ENCODE assay signal across 9 cellular contexts in genomic region chr5:87899109-87900100, GRCh38.
DNase-seq lines count a peak whose midpoint lies in the region; ATAC-seq and TF ChIP-seq lines count a peak whose summit lies in the region.
"Had no signal": no experiment of that assay in that cellular context is flagged by ENCODE, and none has a peak within 500 bp of the region (broad histone marks: within the 10 kb centered on the region; RNA-seq: fewer than 3 reads in every experiment).

No MANE protein-coding gene starts in this region.

- peak overlapping the region in 1 of 2 donors; percentile 41 for H3K27ac ChIP-seq in lung (ENCODE audit: low read depth in 1 of 2, low read length in 1 of 2)
- H3K27ac ChIP-seq: SK-N-MC had no signal

- H3K27me3 ChIP-seq in lung (ENCODE audit: control insufficient read depth, insufficient read depth), result no peaks in the 10 kb centered on the region

- 42 to 52% methylated on average over 7 of the region's 7 CpGs for WGBS in lung, 2 donors

- H3K9me3 Mint-ChIP-seq in activated naive CD8-positive, alpha-beta T cell treated with anti-CD3 and anti-CD28 coated beads for 36 hours, result peaks cover 2% of the 10 kb centered on the region
- no peaks in the 10 kb centered on the region for H3K9me3 Mint-ChIP-seq in activated T-helper 2 cell treated with anti-CD3 and anti-CD28 coated beads, Interferon-gamma antibody, Interleukin-2, Interleukin-4, amounts not matched to agents 10 μg/mL and 5 μg/mL and 100 μg/mL, durations not matched to agents 14 hours and 24 hours and 36 hours

- intact Hi-C loops in activated T-helper 2 cell treated with anti-CD3 and anti-CD28 coated beads, Interferon-gamma antibody, Interleukin-2, Interleukin-4, amounts not matched to agents 10 μg/mL and 5 μg/mL and 100 μg/mL, durations not matched to agents 14 hours and 24 hours and 36 hours (cut with micrococcal nuclease), result no loop called here

- H3K36me3 Mint-ChIP-seq in activated naive CD8-positive, alpha-beta T cell treated with anti-CD3 and anti-CD28 coated beads for 36 hours, result no peaks in the 10 kb centered on the region
- H3K36me3 Mint-ChIP-seq in activated T-helper 2 cell treated with anti-CD3 and anti-CD28 coated beads, Interferon-gamma antibody, Interleukin-2, Interleukin-4, amounts not matched to agents 10 μg/mL and 5 μg/mL and 100 μg/mL, durations not matched to agents 14 hours and 24 hours and 36 hours (ENCODE audit: low read depth), result no peaks in the 10 kb centered on the region

- ATAC-seq in HG02798 (IDR thresholded peaks at IDR 0.05; ENCODE audit: poor library complexity, unreplicated experiment), result peak; percentile 57
- peak; percentile 58 for ATAC-seq in lung (ENCODE audit: insufficient read depth, low FRiP score)
- ATAC-seq in GM19395 (IDR thresholded peaks at IDR 0.05; ENCODE audit: unreplicated experiment), result no peak

- H3K4me1 ChIP-seq in lung (ENCODE audit: control insufficient read depth in 2 of 2, insufficient read depth in 2 of 2, low read length in 2 of 2), result no peaks in the 10 kb centered on the region

- H3K4me3 ChIP-seq in lung, result no peak overlapping the region
- H3K4me3 ChIP-seq: SK-N-MC had no signal

- peak; percentile 9 for DNase-seq in D341Med (ENCODE audit: low spot score)
- DNase-seq in astrocyte of the hippocampus (ENCODE audit: low read depth, low spot score), result peak; percentile 81
- DNase-seq in lung (ENCODE audit: low spot score), result no peak
- DNase-seq in activated naive CD8-positive, alpha-beta T cell treated with anti-CD3 and anti-CD28 coated beads for 36 hours, result no peak
- no peak for DNase-seq in SKM-1 (lab: John Stamatoyannopoulos, UW; ENCODE audit: unreplicated experiment)
- DNase-seq in activated T-helper 2 cell treated with anti-CD3 and anti-CD28 coated beads, Interferon-gamma antibody, Interleukin-2, Interleukin-4, amounts not matched to agents 10 μg/mL and 5 μg/mL and 100 μg/mL, durations not matched to agents 14 hours and 24 hours and 36 hours (ENCODE audit: low spot score), result no peak

- H3K27me3 Mint-ChIP-seq in activated naive CD8-positive, alpha-beta T cell treated with anti-CD3 and anti-CD28 coated beads for 36 hours, result no peaks in the 10 kb centered on the region
- no peaks in the 10 kb centered on the region for H3K27me3 Mint-ChIP-seq in activated T-helper 2 cell treated with anti-CD3 and anti-CD28 coated beads, Interferon-gamma antibody, Interleukin-2, Interleukin-4, amounts not matched to agents 10 μg/mL and 5 μg/mL and 100 μg/mL, durations not matched to agents 14 hours and 24 hours and 36 hours (ENCODE audit: low read depth)

- no peak overlapping the region for H3K4me3 Mint-ChIP-seq in activated naive CD8-positive, alpha-beta T cell treated with anti-CD3 and anti-CD28 coated beads for 36 hours
- no peak overlapping the region for H3K4me3 Mint-ChIP-seq in activated T-helper 2 cell treated with anti-CD3 and anti-CD28 coated beads, Interferon-gamma antibody, Interleukin-2, Interleukin-4, amounts not matched to agents 10 μg/mL and 5 μg/mL and 100 μg/mL, durations not matched to agents 14 hours and 24 hours and 36 hours (ENCODE audit: low read depth)

- H3K4me1 Mint-ChIP-seq in activated naive CD8-positive, alpha-beta T cell treated with anti-CD3 and anti-CD28 coated beads for 36 hours, result no peaks in the 10 kb centered on the region
- H3K4me1 Mint-ChIP-seq in activated T-helper 2 cell treated with anti-CD3 and anti-CD28 coated beads, Interferon-gamma antibody, Interleukin-2, Interleukin-4, amounts not matched to agents 10 μg/mL and 5 μg/mL and 100 μg/mL, durations not matched to agents 14 hours and 24 hours and 36 hours (ENCODE audit: low read depth), result no peaks in the 10 kb centered on the region

- TF ChIP-seq CTCF in lung (IDR thresholded peaks at IDR 0.05; ENCODE audit: control extremely low read depth, extremely low read depth), result no peak

- H3K9me3 ChIP-seq in lung (ENCODE audit: control insufficient read depth in 2 of 2, insufficient read depth in 1 of 2, low read length in 1 of 2), result no peaks in the 10 kb centered on the region

- no peaks in the 10 kb centered on the region for H3K36me3 ChIP-seq in lung (ENCODE audit: control insufficient read depth in 2 of 2, insufficient read depth in 2 of 2, low read length in 2 of 2)

- H3K27ac Mint-ChIP-seq in activated naive CD8-positive, alpha-beta T cell treated with anti-CD3 and anti-CD28 coated beads for 36 hours, result no peak overlapping the region
- H3K27ac Mint-ChIP-seq in activated T-helper 2 cell treated with anti-CD3 and anti-CD28 coated beads, Interferon-gamma antibody, Interleukin-2, Interleukin-4, amounts not matched to agents 10 μg/mL and 5 μg/mL and 100 μg/mL, durations not matched to agents 14 hours and 24 hours and 36 hours, result no peak overlapping the region

Comparison
In these comparisons a context has a peak if more than half of its experiments do, and no peak if none do; other contexts are left out.
1. DNase-seq: peak in D341Med (single experiment) and astrocyte of the hippocampus (single experiment); none in lung (single experiment), activated naive CD8-positive, alpha-beta T cell treated with anti-CD3 and anti-CD28 coated beads for 36 hours (single experiment), SKM-1 (single experiment) and activated T-helper 2 cell treated with anti-CD3 and anti-CD28 coated beads, Interferon-gamma antibody, Interleukin-2, Interleukin-4, amounts not matched to agents 10 μg/mL and 5 μg/mL and 100 μg/mL, durations not matched to agents 14 hours and 24 hours and 36 hours (single experiment).